ENCODE assay signal across 1 cellular context in genomic region chr12:64169999-64170398, GRCh38.
TF ChIP-seq lines count a peak whose summit lies in the region.

No MANE protein-coding gene starts in this region.

TF ChIP-seq in H1, 55 proteins besides CTCF, POLR2A, EP300 and RAD21 (continued from another document):
- TF ChIP-seq USF2 (IDR thresholded peaks at IDR 0.05; ENCODE audit: low read length) (no peak), BRCA1 (IDR thresholded peaks at IDR 0.05; ENCODE audit: low read depth, low read length) (no peak), KDM5A (IDR thresholded peaks at IDR 0.05; ENCODE audit: low read length) (no peak), TEAD4 (IDR thresholded peaks at IDR 0.05; ENCODE audit: low read depth, low read length) (no peak), GABPA (IDR thresholded peaks at IDR 0.05; ENCODE audit: borderline replicate concordance, insufficient read depth, low read length) (no peak)
